ENCODE assay signal across 1 cellular context in genomic region chr15:67173015-67173414, GRCh38.
TF ChIP-seq lines count a peak whose summit lies in the region.

No MANE protein-coding gene starts in this region.

TF ChIP-seq in IMR-90, 13 proteins besides CTCF, POLR2A, EP300 and RAD21 (continued from another document):
- TF ChIP-seq SMC3 (IDR thresholded peaks at IDR 0.05; ENCODE audit: low read depth, low read length) (no peak), USF2 (IDR thresholded peaks at IDR 0.05; ENCODE audit: low read depth, low read length) (no peak), FOS (IDR thresholded peaks at IDR 0.05; ENCODE audit: low read depth, low read length) (no peak), MAZ (IDR thresholded peaks at IDR 0.05; ENCODE audit: borderline replicate concordance, low read depth, low read length) (no peak), NFE2L2 (IDR thresholded peaks at IDR 0.05; ENCODE audit: low read depth, low read length) (no peak), RCOR1 (IDR thresholded peaks at IDR 0.05; ENCODE audit: insufficient replicate concordance, low read length) (no peak), MXI1 (IDR thresholded peaks at IDR 0.05; ENCODE audit: borderline replicate concordance, low read depth, low read length) (no peak), RFX5 (IDR thresholded peaks at IDR 0.05; ENCODE audit: low read depth, low read length) (no peak)
TF ChIP-seq in IMR-90: peak in this region for 0.
